Comparison of ENCODE assay signal across 9 cellular contexts in genomic region chr9:131656356-131657030, GRCh38.
DNase-seq lines count a peak whose midpoint lies in the region; ATAC-seq and TF ChIP-seq lines count a peak whose summit lies in the region.
"Had no signal": no experiment of that assay in that cellular context is flagged by ENCODE, and none has a peak within 500 bp of the region (broad histone marks: within the 10 kb centered on the region; RNA-seq: fewer than 3 reads in every experiment).

No MANE protein-coding gene starts in this region.

- peak overlapping the region; percentile 69 for H3K27ac ChIP-seq in 22Rv1
- peak overlapping the region; percentile 40 to 82 (median 63) for H3K27ac ChIP-seq in esophagus squamous epithelium
- H3K27ac ChIP-seq: C4-2B had no signal

- no peak overlapping the region for H3K4me3 ChIP-seq in esophagus squamous epithelium

- no peaks in the 10 kb centered on the region for H3K27me3 ChIP-seq in esophagus squamous epithelium

- peak in 1 of 4 donors; percentile 32 for TF ChIP-seq POLR2A in esophagus squamous epithelium (IDR thresholded peaks at IDR 0.05)

- no peaks in the 10 kb centered on the region for H3K9me3 ChIP-seq in esophagus squamous epithelium

- DNase-seq in KG1 (lab: John Stamatoyannopoulos, UW): peak; percentile 91
- DNase-seq in activated CD8-positive, alpha-beta memory T cell treated with anti-CD3 and anti-CD28 coated beads, Interleukin-2, amount 50 U/mL, for 4 hours: peak; percentile 70
- peak; percentile 62 for DNase-seq in esophagus squamous epithelium (lab: John Stamatoyannopoulos, UW)
- DNase-seq in pulmonary artery endothelial cell (ENCODE audit: low read depth, low spot score): peak; percentile 93
- DNase-seq in NCI-H1436 treated with DMSO at 0.1 percent for 48 hours (lab: John Stamatoyannopoulos, UW): no peak
- no peak for DNase-seq in HEK293T (ENCODE audit: extremely low spot score)

- TF ChIP-seq CTCF in 22Rv1 (IDR thresholded peaks at IDR 0.05) (no peak), esophagus squamous epithelium (IDR thresholded peaks at IDR 0.05) (no peak)

- POLR2A ChIA-PET in HEK293T (lab: Yijun Ruan, JAX): no interaction called here

- H3K36me3 ChIP-seq in esophagus squamous epithelium: no peaks in the 10 kb centered on the region

- WGBS in esophagus squamous epithelium, 2 donors: 51 to 60% methylated on average over 2 to 7 of the region's 9 CpGs

- CTCF ChIA-PET in HEK293T (lab: Yijun Ruan, JAX): no interaction called here

- peak; percentile 55 for ATAC-seq in GM19467 (IDR thresholded peaks at IDR 0.05; ENCODE audit: unreplicated experiment)

- H3K4me1 ChIP-seq in esophagus squamous epithelium: peaks cover 11 to 78% (median 42%) of the 10 kb centered on the region in 3 donors

- intact Hi-C loops in esophagus squamous epithelium (cut with DNase I): no loop called here

TF ChIP-seq in HEK293T, 16 proteins besides CTCF, POLR2A, EP300 and RAD21:
- TF ChIP-seq SUZ12 (IDR thresholded peaks at IDR 0.05) (no peak), ELF4 (IDR thresholded peaks at IDR 0.05) (no peak), FOXM1 (IDR thresholded peaks at IDR 0.05; ENCODE audit: borderline replicate concordance) (no peak), SP1 (IDR thresholded peaks at IDR 0.05) (no peak), NFRKB (IDR thresholded peaks at IDR 0.05) (no peak), ARNT (IDR thresholded peaks at IDR 0.05) (no peak), CTBP1 (IDR thresholded peaks at IDR 0.05; ENCODE audit: borderline replicate concordance) (no peak), FOXA1 (IDR thresholded peaks at IDR 0.05) (no peak), L3MBTL2 (conservative IDR thresholded peaks at IDR 0.05) (no peak), LEF1 (IDR thresholded peaks at IDR 0.05; ENCODE audit: borderline replicate concordance) (no peak)
- TF ChIP-seq, protein P1, sequence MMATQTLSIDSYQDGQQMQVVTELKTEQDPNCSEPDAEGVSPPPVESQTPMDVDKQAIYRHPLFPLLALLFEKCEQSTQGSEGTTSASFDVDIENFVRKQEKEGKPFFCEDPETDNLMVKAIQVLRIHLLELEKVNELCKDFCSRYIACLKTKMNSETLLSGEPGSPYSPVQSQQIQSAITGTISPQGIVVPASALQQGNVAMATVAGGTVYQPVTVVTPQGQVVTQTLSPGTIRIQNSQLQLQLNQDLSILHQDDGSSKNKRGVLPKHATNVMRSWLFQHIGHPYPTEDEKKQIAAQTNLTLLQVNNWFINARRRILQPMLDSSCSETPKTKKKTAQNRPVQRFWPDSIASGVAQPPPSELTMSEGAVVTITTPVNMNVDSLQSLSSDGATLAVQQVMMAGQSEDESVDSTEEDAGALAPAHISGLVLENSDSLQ (IDR thresholded peaks at IDR 0.05): no peak

Comparison
In these comparisons a context has a peak if more than half of its experiments do, and no peak if none do; other contexts are left out.
1. DNase-seq: peak in KG1 (single experiment), activated CD8-positive, alpha-beta memory T cell treated with anti-CD3 and anti-CD28 coated beads, Interleukin-2, amount 50 U/mL, for 4 hours (single experiment), esophagus squamous epithelium (single experiment) and pulmonary artery endothelial cell (single experiment); none in NCI-H1436 treated with DMSO at 0.1 percent for 48 hours (single experiment) and HEK293T (single experiment).